ENCODE assay signal across 25 cellular contexts in genomic region chr3:11346416-11346815, GRCh38.
A peak's percentile ranks its signal among the peaks of the same experiment; 100 is the strongest.
DNase-seq lines count a peak whose midpoint lies in the region; ATAC-seq, FAIRE-seq and TF ChIP-seq lines count a peak whose summit lies in the region.
"Had no signal": no experiment of that assay in that cellular context is flagged by ENCODE, and none has a peak within 500 bp of the region (broad histone marks: within the 10 kb centered on the region; RNA-seq: fewer than 3 reads in every experiment).

No MANE protein-coding gene starts in this region.

- intact Hi-C loops in lower lobe of right lung (cut with DNase I), result no loop called here

- peak; percentile 32 for DNase-seq in AG08396 (ENCODE audit: low spot score)
- DNase-seq in M059J (ENCODE audit: low read depth), result peak; percentile 7
- DNase-seq in bronchial epithelial cell (ENCODE audit: low read depth), result peak; percentile 80
- DNase-seq in lower lobe of right lung, result no peak
- DNase-seq in activated CD4-positive, alpha-beta T cell treated with anti-CD3 and anti-CD28 coated beads, Interleukin-2, amount 50 U/mL, for 48 hours, result no peak
- no peak for DNase-seq in NK-92 (lab: John Stamatoyannopoulos, UW; ENCODE audit: unreplicated experiment)
- no peak for DNase-seq in activated gamma-delta T cell treated with Interleukin-2 at 50 U/mL for 16 hours
- DNase-seq: activated CD4-positive, alpha-beta memory T cell treated with anti-CD3 and anti-CD28 coated beads for 36 hours; activated naive CD8-positive, alpha-beta T cell treated with anti-CD3 and anti-CD28 coated beads, Interleukin-2, amount 10 ng/mL, durations not matched to agents 7 days and 5 days; CD4-positive, CD25-positive, alpha-beta regulatory T cell; colonic mucosa; esophagus squamous epithelium; left cardiac atrium; MG63; naive B cell; NCI-H1417; NCI-H446; occipital lobe; OCI-M1; SHP77 treated with DMSO at 0.1 percent for 48 hours; SW 1271; upper lobe of left lung had no signal

- H3K27ac ChIP-seq in lower lobe of right lung (no peak overlapping the region), gastroesophageal sphincter (no peak overlapping the region)
- H3K27ac ChIP-seq: colonic mucosa, esophagus squamous epithelium, HL-60, upper lobe of left lung had no signal

- TF ChIP-seq POLR2A in gastroesophageal sphincter (IDR thresholded peaks at IDR 0.05), result no peak

- no peaks in the 10 kb centered on the region for H3K4me1 ChIP-seq in lower lobe of right lung
- H3K4me1 ChIP-seq in gastroesophageal sphincter, result no peaks in the 10 kb centered on the region
- H3K4me1 ChIP-seq: colonic mucosa, upper lobe of left lung had no signal

- no peak overlapping the region for H3K4me3 ChIP-seq in bronchial epithelial cell (ENCODE audit: low read depth, low read length)
- H3K4me3 ChIP-seq in lower lobe of right lung, result no peak overlapping the region
- no peak overlapping the region for H3K4me3 ChIP-seq in gastroesophageal sphincter
- H3K4me3 ChIP-seq: colonic mucosa, esophagus squamous epithelium, MG63, upper lobe of left lung had no signal

- 22 to 75% methylated on average over 1 of the region's 1 CpG for WGBS in gastroesophageal sphincter (ENCODE audit: low coverage in 1 of 2), 2 donors

- H3K36me3 ChIP-seq in bronchial epithelial cell (ENCODE audit: control insufficient read depth, insufficient read depth, low read length) (peaks cover 4% of the 10 kb centered on the region), lower lobe of right lung (peaks cover 60% of the 10 kb centered on the region), gastroesophageal sphincter (peaks cover 3 to 70% of the 10 kb centered on the region in 2 donors)
- H3K36me3 ChIP-seq: colonic mucosa had no signal

- ATAC-seq in lower lobe of right lung, result peak; percentile 64 to 65
- ATAC-seq in gastroesophageal sphincter, result no peak
- ATAC-seq: HCT116, left cardiac atrium had no signal

- TF ChIP-seq CTCF in bronchial epithelial cell (IDR thresholded peaks at IDR 0.05; ENCODE audit: insufficient read depth, low read length, severe bottlenecking) (no peak), lower lobe of right lung (IDR thresholded peaks at IDR 0.05) (no peak), gastroesophageal sphincter (IDR thresholded peaks at IDR 0.05) (no peak)

- peak; percentile 23 for FAIRE-seq in bronchial epithelial cell (lab: Jason Lieb, UNC)

- H3K9me3 ChIP-seq in lower lobe of right lung (no peaks in the 10 kb centered on the region), gastroesophageal sphincter (no peaks in the 10 kb centered on the region)
- H3K9me3 ChIP-seq: colonic mucosa, esophagus squamous epithelium, MG63, upper lobe of left lung had no signal

- no peak for TF ChIP-seq EP300 in gastroesophageal sphincter (IDR thresholded peaks at IDR 0.05)

- H3K27me3 ChIP-seq in bronchial epithelial cell (ENCODE audit: control insufficient read depth, insufficient read depth, low read length) (no peaks in the 10 kb centered on the region), lower lobe of right lung (ENCODE audit: low read depth) (no peaks in the 10 kb centered on the region), gastroesophageal sphincter (no peaks in the 10 kb centered on the region)
- H3K27me3 ChIP-seq: colonic mucosa, esophagus squamous epithelium, MG63, upper lobe of left lung had no signal

Comparison
In these comparisons a context has a peak if more than half of its experiments do, and no peak if none do; other contexts are left out.
1. DNase-seq: peak in AG08396 (single experiment), M059J (single experiment) and bronchial epithelial cell (single experiment); none in lower lobe of right lung (single experiment), activated CD4-positive, alpha-beta T cell treated with anti-CD3 and anti-CD28 coated beads, Interleukin-2, amount 50 U/mL, for 48 hours (0 of 2), NK-92 (single experiment) and activated gamma-delta T cell treated with Interleukin-2 at 50 U/mL for 16 hours (single experiment).